ENCODE assay signal across 26 cellular contexts in the genomic region with DNA sequence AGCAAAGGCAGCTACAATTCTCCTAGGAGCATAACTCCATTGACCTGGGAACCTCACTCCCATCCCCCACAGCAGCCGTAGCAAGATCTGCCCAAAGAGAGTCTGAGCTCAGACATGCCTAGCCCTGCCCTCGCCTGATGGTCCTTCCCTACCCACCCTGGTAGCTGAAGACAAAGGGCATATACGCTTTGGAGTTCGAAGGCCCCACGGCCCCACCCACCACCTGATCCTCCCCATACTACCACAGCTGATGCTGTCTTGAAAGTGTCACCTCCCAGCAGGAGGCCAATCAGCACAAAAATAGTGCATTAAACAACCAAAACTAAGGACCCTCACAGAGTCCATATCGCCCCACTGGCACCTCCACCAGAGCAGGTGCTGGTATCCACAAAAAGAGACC. TPM values are rescaled to one million over a fixed set of nuclear protein-coding genes. Genes with fewer than 3 reads are reported as not detected.
DNase-seq lines count a peak whose midpoint lies in the region; ATAC-seq and TF ChIP-seq lines count a peak whose summit lies in the region.
"Had no signal": no experiment of that assay in that cellular context is flagged by ENCODE, and none has a peak within 500 bp of the region (broad histone marks: within the 10 kb centered on the region; RNA-seq: fewer than 3 reads in every experiment).

No MANE protein-coding gene starts in this region.

- H3K27me3 ChIP-seq in right cardiac atrium (ENCODE audit: control insufficient read depth, insufficient read depth): no peaks in the 10 kb centered on the region
- no peaks in the 10 kb centered on the region for H3K27me3 ChIP-seq in stomach

- H3K4me1 Mint-ChIP-seq in activated CD8-positive, alpha-beta memory T cell treated with anti-CD3 and anti-CD28 coated beads, Interleukin-2, amount 10 ng/mL, durations not matched to agents 7 days and 5 days: no peaks in the 10 kb centered on the region
- H3K4me1 Mint-ChIP-seq: CD14-positive monocyte; CD8-positive, alpha-beta memory T cell had no signal

- H3K9me3 ChIP-seq in right cardiac atrium (ENCODE audit: control insufficient read depth, low read length): no peaks in the 10 kb centered on the region
- H3K9me3 ChIP-seq in stomach: peaks cover 0 to 13% (median 5%) of the 10 kb centered on the region in 4 donors
- H3K9me3 ChIP-seq: BE2C, SK-N-SH had no signal

- no peak for TF ChIP-seq CTCF in stomach (IDR thresholded peaks at IDR 0.05)

- 89% methylated on average over 6 of the region's 6 CpGs for WGBS in right cardiac atrium
- 87 to 91% (median 90%) methylated on average over 6 of the region's 6 CpGs for WGBS in stomach, 5 donors

- no peak overlapping the region for H3K4me3 ChIP-seq in right cardiac atrium (ENCODE audit: low read length)
- no peak overlapping the region for H3K4me3 ChIP-seq in stomach

- H3K27ac ChIP-seq in right cardiac atrium (ENCODE audit: low read length) (peak overlapping the region; percentile 38), stomach (peak overlapping the region; percentile 52 to 74 (median 68))
- H3K27ac ChIP-seq: RWPE1 had no signal

- intact Hi-C loops in right cardiac atrium (cut with DNase I) (no loop called here), stomach (cut with DNase I; ENCODE audit: low total_unique reads) (no loop called here)

- no peak overlapping the region for H3K27ac Mint-ChIP-seq in activated CD8-positive, alpha-beta memory T cell treated with anti-CD3 and anti-CD28 coated beads, Interleukin-2, amount 10 ng/mL, durations not matched to agents 7 days and 5 days
- H3K27ac Mint-ChIP-seq: CD14-positive monocyte; CD8-positive, alpha-beta memory T cell had no signal

- TF ChIP-seq POLR2A in stomach (IDR thresholded peaks at IDR 0.05): no peak

- no peak overlapping the region for H3K4me3 Mint-ChIP-seq in activated CD8-positive, alpha-beta memory T cell treated with anti-CD3 and anti-CD28 coated beads, Interleukin-2, amount 10 ng/mL, durations not matched to agents 7 days and 5 days
- H3K4me3 Mint-ChIP-seq: CD14-positive monocyte; CD8-positive, alpha-beta memory T cell had no signal

- ATAC-seq in activated CD8-positive, alpha-beta memory T cell treated with anti-CD3 and anti-CD28 coated beads, Interleukin-2, amount 10 ng/mL, durations not matched to agents 7 days and 5 days: no peak
- ATAC-seq in right cardiac atrium: no peak
- ATAC-seq: HepG2, Panc1 had no signal

- H3K36me3 ChIP-seq in stomach: no peaks in the 10 kb centered on the region
- H3K36me3 ChIP-seq: BE2C had no signal

- CTCF ChIA-PET in activated CD8-positive, alpha-beta memory T cell treated with anti-CD3 and anti-CD28 coated beads, Interleukin-2, amount 10 ng/mL, durations not matched to agents 7 days and 5 days (lab: Charles Lee): no interaction called here

- peaks cover 54% of the 10 kb centered on the region for H3K27me3 Mint-ChIP-seq in activated CD8-positive, alpha-beta memory T cell treated with anti-CD3 and anti-CD28 coated beads, Interleukin-2, amount 10 ng/mL, durations not matched to agents 7 days and 5 days

- DNase-seq in activated CD8-positive, alpha-beta memory T cell treated with anti-CD3 and anti-CD28 coated beads, Interleukin-2, amount 10 ng/mL, durations not matched to agents 7 days and 5 days: peak; percentile 7
- no peak for DNase-seq in activated CD8-positive, alpha-beta memory T cell treated with anti-CD3 and anti-CD28 coated beads, Interleukin-2, amount 50 U/mL, for 4 hours
- DNase-seq in NCI-H69 (lab: John Stamatoyannopoulos, UW): peak; percentile 75
- no peak for DNase-seq in right cardiac atrium
- DNase-seq in stomach: no peak
- DNase-seq in stimulated activated CD4-positive, alpha-beta T cell treated with anti-CD3 and anti-CD28 coated beads, Interleukin-4, amount 100 ng/mL, for 24 hours: no peak
- no peak for DNase-seq in COLO668 (lab: John Stamatoyannopoulos, UW; ENCODE audit: unreplicated experiment)
- no peak for DNase-seq in midbrain (lab: John Stamatoyannopoulos, UW)
- DNase-seq: 8988T; ACHN; BE2C; Calu3; CD8-positive, alpha-beta memory T cell; DMS79 treated with DMSO at 0.1 percent for 48 hours; GF-D8; NCI-H1105 treated with DMSO at 0.1 percent for 48 hours; NCI-H146; NCI-H1930; NCI-H2107; NCI-H446 treated with DMSO at 0.1 percent for 48 hours; NCI-H526; SK-N-SH had no signal

- H3K9me3 Mint-ChIP-seq in activated CD8-positive, alpha-beta memory T cell treated with anti-CD3 and anti-CD28 coated beads, Interleukin-2, amount 10 ng/mL, durations not matched to agents 7 days and 5 days (ENCODE audit: low read depth): no peaks in the 10 kb centered on the region

- peaks cover 1% of the 10 kb centered on the region for H3K36me3 Mint-ChIP-seq in activated CD8-positive, alpha-beta memory T cell treated with anti-CD3 and anti-CD28 coated beads, Interleukin-2, amount 10 ng/mL, durations not matched to agents 7 days and 5 days
- H3K36me3 Mint-ChIP-seq: CD14-positive monocyte; CD8-positive, alpha-beta memory T cell had no signal

- H3K4me1 ChIP-seq in right cardiac atrium (ENCODE audit: control insufficient read depth, insufficient read depth, low read length): no peaks in the 10 kb centered on the region
- peaks cover 0 to 8% (median 0%) of the 10 kb centered on the region in 4 donors for H3K4me1 ChIP-seq in stomach
- H3K4me1 ChIP-seq: BE2C had no signal

- no peak for TF ChIP-seq EP300 in stomach (IDR thresholded peaks at IDR 0.05)

RNA-seq across cellular contexts. Expression of a gene that starts 22.6 kb away (rescaled TPM):
- under 1 TPM in 1 of 2 experiments, not detected in 1; 0.12 TPM for total RNA-seq in activated CD8-positive, alpha-beta memory T cell treated with anti-CD3 and anti-CD28 coated beads, Interleukin-2, amount 10 ng/mL, durations not matched to agents 7 days and 5 days
- total RNA-seq in right cardiac atrium (1 to 10 TPM; 2.2 to 3.5 (median 3.1) TPM), stomach (10 to 100 TPM in 4 of 5 donors, 1 to 10 TPM in 1; 7.6 to 18.8 (median 17.9) TPM)
- polyA plus RNA-seq in right cardiac atrium (2.0 TPM), stomach (1 to 10 TPM; 4.3 to 8.6 (median 8.1) TPM)

Comparison
In these comparisons a context has a peak if more than half of its experiments do, and no peak if none do; other contexts are left out.
1. DNase-seq: peak in activated CD8-positive, alpha-beta memory T cell treated with anti-CD3 and anti-CD28 coated beads, Interleukin-2, amount 10 ng/mL, durations not matched to agents 7 days and 5 days (single experiment) and NCI-H69 (single experiment); none in activated CD8-positive, alpha-beta memory T cell treated with anti-CD3 and anti-CD28 coated beads, Interleukin-2, amount 50 U/mL, for 4 hours (single experiment), right cardiac atrium (0 of 3), stomach (single experiment), stimulated activated CD4-positive, alpha-beta T cell treated with anti-CD3 and anti-CD28 coated beads, Interleukin-4, amount 100 ng/mL, for 24 hours (single experiment), COLO668 (single experiment) and midbrain (single experiment).